1 cellular context compared by ENCODE assay signal in genomic region chr6:139600919-139601470, GRCh38.
TF ChIP-seq lines count a peak whose summit lies in the region.

No MANE protein-coding gene starts in this region.

TF ChIP-seq in GM12878, 131 proteins besides CTCF, POLR2A, EP300 and RAD21 (continued from another document and continues in another):
- no peak for TF ChIP-seq ZBTB11 (CRISPR knock-in tag; IDR thresholded peaks at IDR 0.05)
- TF ChIP-seq TCF7 (IDR thresholded peaks at IDR 0.05; ENCODE audit: borderline replicate concordance), result no peak
- TF ChIP-seq PKNOX1 (IDR thresholded peaks at IDR 0.05), result 0 out of 2 replicates have a peak, but pooled peaks have one; percentile 7
- no peak for TF ChIP-seq USF2 (IDR thresholded peaks at IDR 0.05; ENCODE audit: borderline replicate concordance, low read depth, low read length)
- TF ChIP-seq POLR2AphosphoS5 (IDR thresholded peaks at IDR 0.05; ENCODE audit: low read length), result no peak
- peak; percentile 82 for TF ChIP-seq CREM (IDR thresholded peaks at IDR 0.05; ENCODE audit: low read depth)
- TF ChIP-seq ZNF207 (IDR thresholded peaks at IDR 0.05; ENCODE audit: borderline replicate concordance), result no peak
- TF ChIP-seq MTA3 (IDR thresholded peaks at IDR 0.05; ENCODE audit: borderline replicate concordance, low read length), result peak; percentile 85; the same call in 1 of the 2 replicates
- no peak for TF ChIP-seq ZNF24 (IDR thresholded peaks at IDR 0.05)
- TF ChIP-seq EED (IDR thresholded peaks at IDR 0.05; ENCODE audit: low read depth), result peak; percentile 74
- TF ChIP-seq FOXK2 (IDR thresholded peaks at IDR 0.05), result no peak
- TF ChIP-seq KDM1A (IDR thresholded peaks at IDR 0.05; ENCODE audit: borderline replicate concordance), result no peak
- no peak for TF ChIP-seq BRCA1 (IDR thresholded peaks at IDR 0.05; ENCODE audit: low read depth, low read length)
- TF ChIP-seq JUND (IDR thresholded peaks at IDR 0.05; ENCODE audit: low read depth, low read length), result no peak
- TF ChIP-seq STAT3 (IDR thresholded peaks at IDR 0.05; ENCODE audit: low read depth, low read length), result no peak
- no peak for TF ChIP-seq WRNIP1 (IDR thresholded peaks at IDR 0.05; ENCODE audit: borderline replicate concordance, low read depth, low read length)
- TF ChIP-seq ZNF592 (IDR thresholded peaks at IDR 0.05), result no peak
- peak; percentile 96 for TF ChIP-seq RUNX3 (IDR thresholded peaks at IDR 0.05; ENCODE audit: low read length)
- TF ChIP-seq ZBTB4 (CRISPR knock-in tag; IDR thresholded peaks at IDR 0.05), result no peak
- no peak for TF ChIP-seq TCF12 (IDR thresholded peaks at IDR 0.05; ENCODE audit: low read depth, low read length)
- no peak for TF ChIP-seq CHD1 (IDR thresholded peaks at IDR 0.05; ENCODE audit: low read depth, low read length)
- TF ChIP-seq SPI1 (IDR thresholded peaks at IDR 0.05; ENCODE audit: borderline replicate concordance, insufficient read depth, low read depth, low read length), result no peak
- TF ChIP-seq NFYA (IDR thresholded peaks at IDR 0.05; ENCODE audit: borderline replicate concordance, low read depth, low read length), result no peak
- TF ChIP-seq E2F8 (IDR thresholded peaks at IDR 0.05; ENCODE audit: low read depth, partially characterized antibody), result no peak
- TF ChIP-seq DPF2 (IDR thresholded peaks at IDR 0.05), result 0 out of 2 replicates have a peak, but pooled peaks have one; percentile 47
- TF ChIP-seq BCL11A (IDR thresholded peaks at IDR 0.05; ENCODE audit: low read depth, low read length), result peak; percentile 74; the same call in 1 of the 2 replicates
- TF ChIP-seq ZNF384 (IDR thresholded peaks at IDR 0.05; ENCODE audit: borderline replicate concordance, low read depth, low read length), result no peak
- TF ChIP-seq RCOR1 (conservative IDR thresholded peaks at IDR 0.05; ENCODE audit: low read depth, low read length), result no peak
- no peak for TF ChIP-seq RBBP5 (conservative IDR thresholded peaks at IDR 0.05)
- peak; percentile 64 for TF ChIP-seq ATF2 (IDR thresholded peaks at IDR 0.05; ENCODE audit: low read length)
- TF ChIP-seq E2F4 (IDR thresholded peaks at IDR 0.05; ENCODE audit: low read depth, low read length), result no peak
- no peak for TF ChIP-seq SMAD5 (IDR thresholded peaks at IDR 0.05; ENCODE audit: low read depth)
- no peak for TF ChIP-seq SIN3A (IDR thresholded peaks at IDR 0.05; ENCODE audit: low read depth, low read length)
- no peak for TF ChIP-seq ATF7 (IDR thresholded peaks at IDR 0.05; ENCODE audit: low read depth)
- no peak for TF ChIP-seq ZZZ3 (IDR thresholded peaks at IDR 0.05; ENCODE audit: control insufficient read depth, insufficient read length, low read depth)
- TF ChIP-seq MXI1 (IDR thresholded peaks at IDR 0.05; ENCODE audit: low read depth, low read length), result no peak
- peak; percentile 83 for TF ChIP-seq JUNB (IDR thresholded peaks at IDR 0.05)
- no peak for TF ChIP-seq BACH1 (IDR thresholded peaks at IDR 0.05; ENCODE audit: borderline replicate concordance)
- no peak for TF ChIP-seq RELA (IDR thresholded peaks at IDR 0.05; ENCODE audit: borderline replicate concordance, partially characterized antibody)
- peak; percentile 41; the same call in 1 of the 3 replicates for TF ChIP-seq POU2F2 (IDR thresholded peaks at IDR 0.05; ENCODE audit: borderline replicate concordance, low read depth, low read length)
- TF ChIP-seq ETV6 (conservative IDR thresholded peaks at IDR 0.05 in 1 of 2, IDR thresholded peaks at IDR 0.05 in 1 of 2; ENCODE audit: borderline replicate concordance in 1 of 2, low read depth in 1 of 2), result peak in 1 of 2 experiments; percentile 38; a peak in 1 of 4 replicates
- peak; percentile 25 for TF ChIP-seq SP1 (IDR thresholded peaks at IDR 0.05; ENCODE audit: low read depth, low read length)
- peak; percentile 99 for TF ChIP-seq MEF2A (IDR thresholded peaks at IDR 0.05; ENCODE audit: insufficient read depth, low read depth, low read length)
